ENCODE assay signal across 8 cellular contexts in genomic region chr1:150922519-150922975, GRCh38. TPM values are rescaled to one million over a fixed set of nuclear protein-coding genes. Genes with fewer than 3 reads are reported as not detected.
DNase-seq lines count a peak whose midpoint lies in the region; ATAC-seq and TF ChIP-seq lines count a peak whose summit lies in the region.

No MANE protein-coding gene starts in this region.

- H3K4me1 ChIP-seq in ACC112 (ENCODE audit: control insufficient read depth, insufficient read depth, low read length, unreplicated experiment): peaks cover 12% of the 10 kb centered on the region

- peaks cover 6% of the 10 kb centered on the region for H3K36me3 Mint-ChIP-seq in activated CD4-positive, alpha-beta T cell treated with anti-CD3 and anti-CD28 coated beads, Interleukin-2, amount 10 ng/mL, durations not matched to agents 7 days and 5 days (ENCODE audit: low read depth)

- H3K4me3 Mint-ChIP-seq in activated CD4-positive, alpha-beta T cell treated with anti-CD3 and anti-CD28 coated beads, Interleukin-2, amount 10 ng/mL, durations not matched to agents 7 days and 5 days: no peak overlapping the region

- DNase-seq in NCI-H69 (lab: John Stamatoyannopoulos, UW) (peak; percentile 86), coronary artery (ENCODE audit: low spot score) (no peak), lung microvascular endothelial cell (ENCODE audit: low read depth in 2 of 2) (peak; percentile 70 to 80)
- peak; percentile 88 for DNase-seq in activated CD4-positive, alpha-beta T cell treated with anti-CD3 and anti-CD28 coated beads, Interleukin-2, amount 10 ng/mL, durations not matched to agents 7 days and 5 days
- DNase-seq in stimulated activated CD8-positive, alpha-beta memory T cell treated with anti-CD3 and anti-CD28 coated beads, Interleukin-15, amount 100 ng/mL, for 1 hour (ENCODE audit: low read depth): peak; percentile 62

- H3K36me3 ChIP-seq in ACC112 (ENCODE audit: insufficient read depth, low read length): 0 out of 2 replicates have a peak, but pooled peaks cover 3% of the 10 kb centered on the region

- H3K79me2 ChIP-seq in ACC112 (ENCODE audit: control insufficient read depth, insufficient read depth, low read length, unreplicated experiment): peaks cover 13% of the 10 kb centered on the region

- H3K27ac ChIP-seq in ACC112 (ENCODE audit: low read depth, low read length) (peak overlapping the region; percentile 13), coronary artery (no peak overlapping the region)

- H3K4me3 ChIP-seq in ACC112 (ENCODE audit: low read depth, low read length) (no peak overlapping the region), coronary artery (no peak overlapping the region)

- H3K27me3 ChIP-seq in ACC112 (ENCODE audit: insufficient read depth, low read length): no peaks in the 10 kb centered on the region

- peaks cover 27% of the 10 kb centered on the region for H3K4me1 Mint-ChIP-seq in activated CD4-positive, alpha-beta T cell treated with anti-CD3 and anti-CD28 coated beads, Interleukin-2, amount 10 ng/mL, durations not matched to agents 7 days and 5 days

- CTCF ChIA-PET in activated CD4-positive, alpha-beta T cell treated with anti-CD3 and anti-CD28 coated beads, Interleukin-2, amount 10 ng/mL, durations not matched to agents 7 days and 5 days (lab: Charles Lee): interaction anchor here (0.6 to 1.9 kb wide), 24 partner anchors 8 to 419 kb away, joined by 3 to 9 read pairs (median 4); partner anchors contain the start of genes CTSK, CTXND2 and GOLPH3L

- POLR2A ChIA-PET in activated CD4-positive, alpha-beta T cell treated with anti-CD3 and anti-CD28 coated beads, Interleukin-2, amount 10 ng/mL, durations not matched to agents 7 days and 5 days (lab: Charles Lee): interaction anchor here (0.8 kb wide), 1 partner anchor 43 kb away, joined by 3 read pairs; no protein-coding TSS in a partner anchor

- no peak overlapping the region for H3K27ac Mint-ChIP-seq in activated CD4-positive, alpha-beta T cell treated with anti-CD3 and anti-CD28 coated beads, Interleukin-2, amount 10 ng/mL, durations not matched to agents 7 days and 5 days

- ATAC-seq in GM18511 (IDR thresholded peaks at IDR 0.05; ENCODE audit: unreplicated experiment): peak; percentile 59
- peak; percentile 30 for ATAC-seq in HG03521 (IDR thresholded peaks at IDR 0.05; ENCODE audit: unreplicated experiment)

- peak; percentile 47 for TF ChIP-seq CTCF in coronary artery (IDR thresholded peaks at IDR 0.05)

- H2AFZ ChIP-seq in ACC112 (ENCODE audit: low read length, unreplicated experiment): peak overlapping the region; percentile 45

- H3K27me3 Mint-ChIP-seq in activated CD4-positive, alpha-beta T cell treated with anti-CD3 and anti-CD28 coated beads, Interleukin-2, amount 10 ng/mL, durations not matched to agents 7 days and 5 days: no peaks in the 10 kb centered on the region

- no peaks in the 10 kb centered on the region for H3K9me3 Mint-ChIP-seq in activated CD4-positive, alpha-beta T cell treated with anti-CD3 and anti-CD28 coated beads, Interleukin-2, amount 10 ng/mL, durations not matched to agents 7 days and 5 days

RNA-seq across cellular contexts. Expression of gene SETDB1, which starts 3.6 kb away (rescaled TPM):
- total RNA-seq in activated CD4-positive, alpha-beta T cell treated with anti-CD3 and anti-CD28 coated beads, Interleukin-2, amount 10 ng/mL, durations not matched to agents 7 days and 5 days: 10 to 100 TPM; 51.1 to 58.1 TPM
- 21.1 and 28.6 TPM in 2 replicates for total RNA-seq in lung microvascular endothelial cell

RNA-seq across cellular contexts. Expression of gene CTXND2, which starts 35.6 kb away (rescaled TPM):
- not detected for total RNA-seq in activated CD4-positive, alpha-beta T cell treated with anti-CD3 and anti-CD28 coated beads, Interleukin-2, amount 10 ng/mL, durations not matched to agents 7 days and 5 days
- not detected in 2 replicates for total RNA-seq in lung microvascular endothelial cell

RNA-seq across cellular contexts. Expression of gene ARNT, which starts 46.1 kb away (rescaled TPM):
- 10 to 100 TPM; 38.6 to 40.5 TPM for total RNA-seq in activated CD4-positive, alpha-beta T cell treated with anti-CD3 and anti-CD28 coated beads, Interleukin-2, amount 10 ng/mL, durations not matched to agents 7 days and 5 days
- total RNA-seq in lung microvascular endothelial cell: 12.9 and 19.0 TPM in 2 replicates

RNA-seq across cellular contexts. Expression of gene CERS2, which starts 52.1 kb away (rescaled TPM):
- total RNA-seq in activated CD4-positive, alpha-beta T cell treated with anti-CD3 and anti-CD28 coated beads, Interleukin-2, amount 10 ng/mL, durations not matched to agents 7 days and 5 days: 100 to 1,000 TPM; 173 to 192 TPM
- 66.7 and 97.4 TPM in 2 replicates for total RNA-seq in lung microvascular endothelial cell

RNA-seq across cellular contexts. Expression of gene ANXA9, which starts 59.5 kb away (rescaled TPM):
- total RNA-seq in activated CD4-positive, alpha-beta T cell treated with anti-CD3 and anti-CD28 coated beads, Interleukin-2, amount 10 ng/mL, durations not matched to agents 7 days and 5 days: under 1 TPM in 1 of 2 experiments, not detected in 1; 0.10 TPM
- total RNA-seq in lung microvascular endothelial cell: not detected in 2 replicates
